In genomic region chr11:35377262-35377661, GRCh38 we compare ENCODE assay signal across 21 cellular contexts. TPM values are rescaled to one million over a fixed set of nuclear protein-coding genes. Genes with fewer than 3 reads are reported as not detected.
"Had no signal": no experiment of that assay in that cellular context is flagged by ENCODE, and none has a peak within 500 bp of the region (broad histone marks: within the 10 kb centered on the region; RNA-seq: fewer than 3 reads in every experiment).

No MANE protein-coding gene starts in this region.

- H3K27me3 ChIP-seq: colonic mucosa, esophagus squamous epithelium, hepatocyte, neutrophil, right lobe of liver, stomach had no signal

- H3K9me3 ChIP-seq: colonic mucosa, esophagus squamous epithelium, neutrophil, psoas muscle, right lobe of liver, stomach had no signal

- H3K4me2 ChIP-seq: hepatocyte had no signal

- ATAC-seq: foreskin keratinocyte; left colon; left ventricle myocardium superior; naive thymus-derived CD8-positive, alpha-beta T cell; psoas muscle; right lobe of liver had no signal

- H3K4me1 ChIP-seq: colonic mucosa, esophagus squamous epithelium, foreskin keratinocyte, psoas muscle had no signal

- H2AFZ ChIP-seq: hepatocyte had no signal

- H3K36me3 ChIP-seq: colonic mucosa, esophagus squamous epithelium, neutrophil, right lobe of liver, stomach had no signal

- H3K4me3 ChIP-seq: colonic mucosa, esophagus squamous epithelium, hepatocyte, lung, psoas muscle, right lobe of liver, stomach had no signal

- DNase-seq: colonic mucosa; esophagus squamous epithelium; foreskin keratinocyte; head of caudate nucleus; left colon; left ventricle myocardium superior; naive thymus-derived CD8-positive, alpha-beta T cell; psoas muscle; retina; right lobe of liver; stimulated activated CD4-positive, alpha-beta T cell treated with anti-CD3 and anti-CD28 coated beads, Interleukin-2, amount 100 ng/mL, for 24 hours; stimulated activated CD4-positive, alpha-beta T cell treated with anti-CD3 and anti-CD28 coated beads, Interleukin-4, amount 100 ng/mL, for 4 hours; stimulated activated naive CD4-positive, alpha-beta T cell; stomach; trophoblast cell had no signal

- H3K27ac ChIP-seq: colonic mucosa, esophagus squamous epithelium, foreskin keratinocyte, hepatocyte, neutrophil, psoas muscle, right lobe of liver, stomach had no signal

RNA-seq across cellular contexts. Expression of gene SLC1A2, which starts 42.1 kb away (rescaled TPM):
- total RNA-seq: dermis blood vessel endothelial cell, epithelial cell of proximal tubule, foreskin keratinocyte, kidney epithelial cell had no signal
- polyA plus RNA-seq: foreskin keratinocyte had no signal
